ENCODE assay signal across 1 cellular context in genomic region chr2:101116348-101116747, GRCh38.
TF ChIP-seq lines count a peak whose summit lies in the region.

No MANE protein-coding gene starts in this region.

TF ChIP-seq in A549, 52 proteins besides CTCF, POLR2A, EP300 and RAD21 (continued from another document):
- TF ChIP-seq E2F6 (IDR thresholded peaks at IDR 0.05; ENCODE audit: borderline replicate concordance, low read depth) (no peak), CBX8 (IDR thresholded peaks at IDR 0.05) (no peak), EHMT2 (IDR thresholded peaks at IDR 0.05; ENCODE audit: low read depth) (no peak)
